Comparison of ENCODE assay signal across 1 cellular context in the genomic region with DNA sequence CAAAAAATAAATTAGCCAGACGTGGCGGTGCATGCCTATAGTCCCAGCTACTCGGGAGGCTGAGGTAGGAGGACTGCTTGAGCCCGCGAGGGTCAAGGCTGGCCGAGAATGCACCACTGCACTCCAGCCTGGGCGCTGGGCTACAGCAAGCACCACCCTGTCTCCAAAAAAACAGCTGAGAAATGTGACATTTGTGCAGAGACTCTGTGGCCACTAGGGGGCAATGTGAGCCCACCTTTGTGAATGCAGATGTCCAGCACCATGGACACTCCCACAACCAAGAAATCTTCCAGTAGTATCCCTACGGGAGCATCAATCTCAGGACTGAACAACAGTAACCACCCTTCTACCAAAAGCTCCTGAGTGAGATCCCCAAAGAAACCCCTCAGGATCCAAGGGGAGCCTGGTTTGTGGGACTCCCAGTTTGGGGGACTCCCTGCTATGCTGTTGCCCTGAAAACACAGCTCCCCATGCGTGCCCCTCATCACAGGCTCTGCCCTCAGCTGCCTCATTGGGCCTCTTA.
TF ChIP-seq lines count a peak whose summit lies in the region.

No MANE protein-coding gene starts in this region.

TF ChIP-seq in GM12878, 131 proteins besides CTCF, POLR2A, EP300 and RAD21 (continued from another document and continues in another):
- TF ChIP-seq ZBTB4 (CRISPR knock-in tag; IDR thresholded peaks at IDR 0.05) = no peak
- no peak for TF ChIP-seq BHLHE40 (IDR thresholded peaks at IDR 0.05; ENCODE audit: borderline replicate concordance in 1 of 2, low read depth in 2 of 2, low read length in 1 of 2)
- peak; percentile 55; the same call in 1 of the 2 replicates for TF ChIP-seq IRF4 (IDR thresholded peaks at IDR 0.05; ENCODE audit: low read depth, low read length)
- TF ChIP-seq DPF2 (IDR thresholded peaks at IDR 0.05) = no peak
- TF ChIP-seq STAT3 (IDR thresholded peaks at IDR 0.05; ENCODE audit: low read depth, low read length) = no peak
- TF ChIP-seq RB1 (IDR thresholded peaks at IDR 0.05; ENCODE audit: borderline replicate concordance) = 0 out of 2 replicates have a peak, but pooled peaks have one; percentile 55
- TF ChIP-seq ESRRA (IDR thresholded peaks at IDR 0.05; ENCODE audit: low read length) = no peak
- TF ChIP-seq MTA2 (IDR thresholded peaks at IDR 0.05; ENCODE audit: low read depth) = no peak
- no peak for TF ChIP-seq NR2C1 (IDR thresholded peaks at IDR 0.05)
- no peak for TF ChIP-seq MXI1 (IDR thresholded peaks at IDR 0.05; ENCODE audit: low read depth, low read length)
- TF ChIP-seq NFXL1 (IDR thresholded peaks at IDR 0.05; ENCODE audit: borderline replicate concordance) = no peak
- TF ChIP-seq YY1 (IDR thresholded peaks at IDR 0.05; ENCODE audit: low read depth, low read length) = peak; percentile 77
- TF ChIP-seq JUND (IDR thresholded peaks at IDR 0.05; ENCODE audit: low read depth, low read length) = no peak
- no peak for TF ChIP-seq CUX1 (IDR thresholded peaks at IDR 0.05; ENCODE audit: insufficient replicate concordance, low read depth, low read length)
- no peak for TF ChIP-seq IRF5 (IDR thresholded peaks at IDR 0.05; ENCODE audit: borderline replicate concordance)
- TF ChIP-seq, protein P1, sequence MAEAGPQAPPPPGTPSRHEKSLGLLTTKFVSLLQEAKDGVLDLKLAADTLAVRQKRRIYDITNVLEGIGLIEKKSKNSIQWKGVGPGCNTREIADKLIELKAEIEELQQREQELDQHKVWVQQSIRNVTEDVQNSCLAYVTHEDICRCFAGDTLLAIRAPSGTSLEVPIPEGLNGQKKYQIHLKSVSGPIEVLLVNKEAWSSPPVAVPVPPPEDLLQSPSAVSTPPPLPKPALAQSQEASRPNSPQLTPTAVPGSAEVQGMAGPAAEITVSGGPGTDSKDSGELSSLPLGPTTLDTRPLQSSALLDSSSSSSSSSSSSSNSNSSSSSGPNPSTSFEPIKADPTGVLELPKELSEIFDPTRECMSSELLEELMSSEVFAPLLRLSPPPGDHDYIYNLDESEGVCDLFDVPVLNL (IDR thresholded peaks at IDR 0.05; ENCODE audit: low read depth, low read length) = no peak
- no peak for TF ChIP-seq SUPT20H (IDR thresholded peaks at IDR 0.05; ENCODE audit: borderline replicate concordance, control insufficient read depth, low read depth, low read length)
- TF ChIP-seq ETV6 (conservative IDR thresholded peaks at IDR 0.05 in 1 of 2, IDR thresholded peaks at IDR 0.05 in 1 of 2; ENCODE audit: borderline replicate concordance in 1 of 2, low read depth in 1 of 2) = no peak
- TF ChIP-seq CHD4 (IDR thresholded peaks at IDR 0.05) = no peak
- TF ChIP-seq STAT1 (conservative IDR thresholded peaks at IDR 0.05) = no peak
- TF ChIP-seq BRCA1 (IDR thresholded peaks at IDR 0.05; ENCODE audit: low read depth, low read length) = no peak
- TF ChIP-seq, protein P2, sequence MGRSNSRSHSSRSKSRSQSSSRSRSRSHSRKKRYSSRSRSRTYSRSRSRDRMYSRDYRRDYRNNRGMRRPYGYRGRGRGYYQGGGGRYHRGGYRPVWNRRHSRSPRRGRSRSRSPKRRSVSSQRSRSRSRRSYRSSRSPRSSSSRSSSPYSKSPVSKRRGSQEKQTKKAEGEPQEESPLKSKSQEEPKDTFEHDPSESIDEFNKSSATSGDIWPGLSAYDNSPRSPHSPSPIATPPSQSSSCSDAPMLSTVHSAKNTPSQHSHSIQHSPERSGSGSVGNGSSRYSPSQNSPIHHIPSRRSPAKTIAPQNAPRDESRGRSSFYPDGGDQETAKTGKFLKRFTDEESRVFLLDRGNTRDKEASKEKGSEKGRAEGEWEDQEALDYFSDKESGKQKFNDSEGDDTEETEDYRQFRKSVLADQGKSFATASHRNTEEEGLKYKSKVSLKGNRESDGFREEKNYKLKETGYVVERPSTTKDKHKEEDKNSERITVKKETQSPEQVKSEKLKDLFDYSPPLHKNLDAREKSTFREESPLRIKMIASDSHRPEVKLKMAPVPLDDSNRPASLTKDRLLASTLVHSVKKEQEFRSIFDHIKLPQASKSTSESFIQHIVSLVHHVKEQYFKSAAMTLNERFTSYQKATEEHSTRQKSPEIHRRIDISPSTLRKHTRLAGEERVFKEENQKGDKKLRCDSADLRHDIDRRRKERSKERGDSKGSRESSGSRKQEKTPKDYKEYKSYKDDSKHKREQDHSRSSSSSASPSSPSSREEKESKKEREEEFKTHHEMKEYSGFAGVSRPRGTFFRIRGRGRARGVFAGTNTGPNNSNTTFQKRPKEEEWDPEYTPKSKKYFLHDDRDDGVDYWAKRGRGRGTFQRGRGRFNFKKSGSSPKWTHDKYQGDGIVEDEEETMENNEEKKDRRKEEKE (IDR thresholded peaks at IDR 0.05) = no peak
- no peak for TF ChIP-seq PAX5 (IDR thresholded peaks at IDR 0.05; ENCODE audit: borderline replicate concordance, low read depth, low read length)
- TF ChIP-seq MEF2B (IDR thresholded peaks at IDR 0.05; ENCODE audit: partially characterized antibody, poor library complexity, severe bottlenecking) = no peak
- no peak for TF ChIP-seq POU2F2 (IDR thresholded peaks at IDR 0.05; ENCODE audit: borderline replicate concordance, low read depth, low read length)
- no peak for TF ChIP-seq TCF7 (IDR thresholded peaks at IDR 0.05; ENCODE audit: borderline replicate concordance)
- peak; percentile 94 for TF ChIP-seq SMC3 (IDR thresholded peaks at IDR 0.05; ENCODE audit: borderline replicate concordance, low read length)
- no peak for TF ChIP-seq EED (IDR thresholded peaks at IDR 0.05; ENCODE audit: low read depth)
- TF ChIP-seq BCL3 (IDR thresholded peaks at IDR 0.05; ENCODE audit: borderline replicate concordance, insufficient read depth, low read depth, low read length, poor library complexity, severe bottlenecking) = no peak
- TF ChIP-seq, protein P3, sequence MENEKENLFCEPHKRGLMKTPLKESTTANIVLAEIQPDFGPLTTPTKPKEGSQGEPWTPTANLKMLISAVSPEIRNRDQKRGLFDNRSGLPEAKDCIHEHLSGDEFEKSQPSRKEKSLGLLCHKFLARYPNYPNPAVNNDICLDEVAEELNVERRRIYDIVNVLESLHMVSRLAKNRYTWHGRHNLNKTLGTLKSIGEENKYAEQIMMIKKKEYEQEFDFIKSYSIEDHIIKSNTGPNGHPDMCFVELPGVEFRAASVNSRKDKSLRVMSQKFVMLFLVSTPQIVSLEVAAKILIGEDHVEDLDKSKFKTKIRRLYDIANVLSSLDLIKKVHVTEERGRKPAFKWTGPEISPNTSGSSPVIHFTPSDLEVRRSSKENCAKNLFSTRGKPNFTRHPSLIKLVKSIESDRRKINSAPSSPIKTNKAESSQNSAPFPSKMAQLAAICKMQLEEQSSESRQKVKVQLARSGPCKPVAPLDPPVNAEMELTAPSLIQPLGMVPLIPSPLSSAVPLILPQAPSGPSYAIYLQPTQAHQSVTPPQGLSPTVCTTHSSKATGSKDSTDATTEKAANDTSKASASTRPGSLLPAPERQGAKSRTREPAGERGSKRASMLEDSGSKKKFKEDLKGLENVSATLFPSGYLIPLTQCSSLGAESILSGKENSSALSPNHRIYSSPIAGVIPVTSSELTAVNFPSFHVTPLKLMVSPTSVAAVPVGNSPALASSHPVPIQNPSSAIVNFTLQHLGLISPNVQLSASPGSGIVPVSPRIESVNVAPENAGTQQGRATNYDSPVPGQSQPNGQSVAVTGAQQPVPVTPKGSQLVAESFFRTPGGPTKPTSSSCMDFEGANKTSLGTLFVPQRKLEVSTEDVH (IDR thresholded peaks at IDR 0.05; ENCODE audit: low read depth, partially characterized antibody) = no peak
- TF ChIP-seq TCF12 (IDR thresholded peaks at IDR 0.05; ENCODE audit: low read depth, low read length) = 0 out of 2 replicates have a peak, but pooled peaks have one; percentile 42
